1 cellular context compared by ENCODE assay signal in the genomic region with DNA sequence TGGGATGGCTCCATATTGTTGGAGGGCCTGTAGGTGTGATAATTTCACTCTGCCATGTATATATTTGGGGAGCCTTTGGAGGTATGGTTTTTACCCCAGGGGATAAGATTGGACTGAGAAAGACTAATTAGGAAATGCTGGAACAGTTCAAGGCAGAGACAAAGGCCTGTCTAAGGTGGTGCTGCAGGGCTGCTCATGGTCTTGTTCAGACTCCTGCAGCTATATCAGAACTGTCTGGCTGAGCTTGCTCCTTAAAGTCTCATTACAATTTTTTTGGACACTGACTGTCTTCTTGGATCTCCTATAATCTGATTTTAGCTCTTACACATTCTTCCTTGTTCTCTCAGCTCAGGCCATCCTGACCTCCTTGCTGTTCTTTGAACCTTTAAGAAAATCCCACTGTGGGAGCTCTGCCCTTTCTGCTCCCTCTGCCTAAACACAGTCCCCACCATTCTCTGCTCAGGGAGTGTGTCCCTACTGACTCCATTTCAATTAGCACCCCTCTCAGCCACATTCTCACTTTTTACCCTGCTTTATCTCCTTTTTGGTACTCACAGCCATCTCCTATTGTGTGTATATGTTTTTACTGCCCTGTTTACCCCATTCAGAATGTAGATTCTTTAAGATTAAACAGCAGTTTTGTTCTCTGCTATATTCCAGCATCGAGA.
TF ChIP-seq lines count a peak whose summit lies in the region.

No MANE protein-coding gene starts in this region.

TF ChIP-seq in K562, 482 proteins besides CTCF, POLR2A, EP300 and RAD21:
- TF ChIP-seq CTBP1 (IDR thresholded peaks at IDR 0.05; ENCODE audit: borderline replicate concordance) (no peak), ILF3 (IDR thresholded peaks at IDR 0.05; ENCODE audit: borderline replicate concordance) (no peak), NONO (IDR thresholded peaks at IDR 0.05; ENCODE audit: low read depth in 2 of 2, low read length in 1 of 2) (no peak), DNMT1 (IDR thresholded peaks at IDR 0.05) (no peak), MYNN (IDR thresholded peaks at IDR 0.05) (no peak), MYNN (CRISPR knock-in tag; IDR thresholded peaks at IDR 0.05) (no peak), SRF (CRISPR knock-in tag; IDR thresholded peaks at IDR 0.05) (no peak), NR2F6 (CRISPR knock-in tag; IDR thresholded peaks at IDR 0.05) (no peak), CBX3 (IDR thresholded peaks at IDR 0.05; ENCODE audit: borderline replicate concordance in 1 of 2, low read length in 2 of 2) (no peak), ZNF384 (IDR thresholded peaks at IDR 0.05; ENCODE audit: low read depth, low read length) (no peak), ZNF644 (tag; IDR thresholded peaks at IDR 0.05; ENCODE audit: low read depth) (no peak), ZNF311 (CRISPR knock-in tag; IDR thresholded peaks at IDR 0.05) (peak; percentile 51; the same call in 1 of the 2 replicates), ZSCAN32 (CRISPR knock-in tag; IDR thresholded peaks at IDR 0.05) (no peak), ZNF184 (CRISPR knock-in tag; IDR thresholded peaks at IDR 0.05) (no peak), CXXC5 (CRISPR knock-in tag; IDR thresholded peaks at IDR 0.05) (no peak), ZNF830 (CRISPR knock-in tag; IDR thresholded peaks at IDR 0.05) (no peak), DACH1 (IDR thresholded peaks at IDR 0.05; ENCODE audit: partially characterized antibody) (no peak), RNF2 (IDR thresholded peaks at IDR 0.05) (no peak), ZBTB17 (CRISPR knock-in tag; IDR thresholded peaks at IDR 0.05) (no peak), DMBX1 (CRISPR knock-in tag; IDR thresholded peaks at IDR 0.05; ENCODE audit: borderline replicate concordance) (peak; percentile 81; the same call in 1 of the 2 replicates), KLF10 (CRISPR knock-in tag; IDR thresholded peaks at IDR 0.05) (no peak), EGR1 (conservative IDR thresholded peaks at IDR 0.05) (no peak), ZNF436 (CRISPR knock-in tag; IDR thresholded peaks at IDR 0.05) (no peak), CAMTA2 (CRISPR knock-in tag; conservative IDR thresholded peaks at IDR 0.05) (no peak), CBFB (CRISPR knock-in tag; IDR thresholded peaks at IDR 0.05) (no peak), L3MBTL2 (IDR thresholded peaks at IDR 0.05) (no peak; the same call in 1 of the 2 replicates), MAZ (CRISPR knock-in tag; conservative IDR thresholded peaks at IDR 0.05 in 1 of 2, IDR thresholded peaks at IDR 0.05 in 1 of 2) (0 out of 4 replicates have a peak, but pooled peaks of 1 of the 2 experiments have one; percentile 9), HCFC1 (IDR thresholded peaks at IDR 0.05; ENCODE audit: low read depth, low read length) (no peak), ZNF175 (CRISPR knock-in tag; IDR thresholded peaks at IDR 0.05; ENCODE audit: low read depth) (0 out of 2 replicates have a peak, but pooled peaks have one; percentile 6), COPS2 (conservative IDR thresholded peaks at IDR 0.05) (no peak), ZNF239 (CRISPR knock-in tag; IDR thresholded peaks at IDR 0.05) (no peak), PPARD (CRISPR knock-in tag; IDR thresholded peaks at IDR 0.05) (no peak), RHOXF2B (CRISPR knock-in tag; conservative IDR thresholded peaks at IDR 0.05) (no peak), CBX2 (IDR thresholded peaks at IDR 0.05; ENCODE audit: insufficient read depth, low read length, poor library complexity, severe bottlenecking) (no peak), EHMT2 (IDR thresholded peaks at IDR 0.05) (no peak), PTRF (tag; IDR thresholded peaks at IDR 0.05) (0 out of 2 replicates have a peak, but pooled peaks have one; percentile 20), FOXK2 (conservative IDR thresholded peaks at IDR 0.05 in 1 of 2, IDR thresholded peaks at IDR 0.05 in 1 of 2; ENCODE audit: low read depth in 2 of 2) (no peak), LEF1 (IDR thresholded peaks at IDR 0.05) (no peak), HDAC6 (IDR thresholded peaks at IDR 0.05; ENCODE audit: low read depth, low read length) (no peak), HDGF (IDR thresholded peaks at IDR 0.05) (no peak), ZNF444 (CRISPR knock-in tag; IDR thresholded peaks at IDR 0.05) (no peak), SMAD4 (CRISPR knock-in tag; conservative IDR thresholded peaks at IDR 0.05) (peak; percentile 12), NR2C1 (IDR thresholded peaks at IDR 0.05) (no peak), NR2C1 (tag; IDR thresholded peaks at IDR 0.05) (0 out of 2 replicates have a peak, but pooled peaks have one; percentile 27), SAP30 (IDR thresholded peaks at IDR 0.05; ENCODE audit: borderline replicate concordance, insufficient read depth, low read depth, low read length, poor library complexity, severe bottlenecking) (no peak), ZNF134 (CRISPR knock-in tag; conservative IDR thresholded peaks at IDR 0.05) (no peak), GTF2E2 (tag; IDR thresholded peaks at IDR 0.05) (0 out of 2 replicates have a peak, but pooled peaks have one; percentile 24)
- TF ChIP-seq, protein P1, sequence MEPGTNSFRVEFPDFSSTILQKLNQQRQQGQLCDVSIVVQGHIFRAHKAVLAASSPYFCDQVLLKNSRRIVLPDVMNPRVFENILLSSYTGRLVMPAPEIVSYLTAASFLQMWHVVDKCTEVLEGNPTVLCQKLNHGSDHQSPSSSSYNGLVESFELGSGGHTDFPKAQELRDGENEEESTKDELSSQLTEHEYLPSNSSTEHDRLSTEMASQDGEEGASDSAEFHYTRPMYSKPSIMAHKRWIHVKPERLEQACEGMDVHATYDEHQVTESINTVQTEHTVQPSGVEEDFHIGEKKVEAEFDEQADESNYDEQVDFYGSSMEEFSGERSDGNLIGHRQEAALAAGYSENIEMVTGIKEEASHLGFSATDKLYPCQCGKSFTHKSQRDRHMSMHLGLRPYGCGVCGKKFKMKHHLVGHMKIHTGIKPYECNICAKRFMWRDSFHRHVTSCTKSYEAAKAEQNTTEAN (CRISPR knock-in tag; IDR thresholded peaks at IDR 0.05), result no peak
- TF ChIP-seq, protein P2, sequence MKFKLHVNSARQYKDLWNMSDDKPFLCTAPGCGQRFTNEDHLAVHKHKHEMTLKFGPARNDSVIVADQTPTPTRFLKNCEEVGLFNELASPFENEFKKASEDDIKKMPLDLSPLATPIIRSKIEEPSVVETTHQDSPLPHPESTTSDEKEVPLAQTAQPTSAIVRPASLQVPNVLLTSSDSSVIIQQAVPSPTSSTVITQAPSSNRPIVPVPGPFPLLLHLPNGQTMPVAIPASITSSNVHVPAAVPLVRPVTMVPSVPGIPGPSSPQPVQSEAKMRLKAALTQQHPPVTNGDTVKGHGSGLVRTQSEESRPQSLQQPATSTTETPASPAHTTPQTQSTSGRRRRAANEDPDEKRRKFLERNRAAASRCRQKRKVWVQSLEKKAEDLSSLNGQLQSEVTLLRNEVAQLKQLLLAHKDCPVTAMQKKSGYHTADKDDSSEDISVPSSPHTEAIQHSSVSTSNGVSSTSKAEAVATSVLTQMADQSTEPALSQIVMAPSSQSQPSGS (CRISPR knock-in tag; IDR thresholded peaks at IDR 0.05), result no peak
- TF ChIP-seq, protein P3, sequence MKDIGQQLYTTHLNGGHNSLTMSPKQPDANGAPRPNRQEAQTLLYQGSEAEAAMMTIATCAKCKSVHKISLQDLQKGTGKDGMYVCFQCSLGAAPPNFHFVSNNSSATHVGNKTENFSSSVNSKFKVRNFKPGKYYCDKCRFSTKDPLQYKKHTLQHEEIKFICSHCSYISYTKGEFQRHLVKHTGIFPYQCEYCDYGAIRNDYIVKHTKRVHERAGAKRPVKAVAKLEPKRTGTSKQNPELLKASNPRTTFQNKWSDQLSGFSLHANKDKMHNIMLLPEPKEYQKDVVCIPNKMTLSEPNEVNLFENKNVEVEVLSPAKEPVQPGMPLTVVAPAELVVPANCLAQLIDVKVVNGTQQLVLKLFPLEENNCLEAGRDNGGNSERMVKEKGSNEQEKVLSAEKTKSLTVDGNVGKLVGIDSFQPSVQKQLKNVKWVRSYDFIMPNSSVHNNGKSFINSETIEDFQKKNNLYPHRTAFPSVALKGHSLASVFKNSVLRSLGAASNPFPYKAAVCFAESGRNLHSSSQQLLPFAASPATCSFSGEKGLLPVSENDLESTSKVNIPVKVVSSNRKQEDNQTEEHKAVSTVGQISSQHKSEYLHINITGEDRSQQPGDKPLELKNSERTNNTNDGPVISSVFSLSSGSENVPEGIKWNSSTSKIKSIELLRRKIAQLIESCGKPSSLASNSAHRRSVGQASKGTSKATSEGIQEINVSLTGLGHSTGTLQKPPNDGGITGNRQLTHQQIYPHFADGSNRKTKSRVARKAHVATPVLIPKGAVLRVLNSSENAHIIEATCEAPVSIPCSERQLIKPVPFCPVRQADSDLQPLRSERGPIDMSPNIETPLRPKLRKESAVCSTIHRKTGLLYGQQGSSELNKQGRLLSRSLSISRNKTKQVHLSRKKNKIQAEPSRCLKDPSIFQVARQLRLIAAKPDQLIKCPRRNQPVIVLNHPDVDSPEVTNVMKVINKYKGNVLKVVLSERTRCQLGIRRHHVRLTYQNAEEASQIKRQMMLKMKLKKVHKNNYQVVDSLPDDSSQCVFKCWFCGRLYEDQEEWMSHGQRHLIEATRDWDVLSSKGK (CRISPR knock-in tag; IDR thresholded peaks at IDR 0.05), result no peak
- TF ChIP-seq, protein P4, sequence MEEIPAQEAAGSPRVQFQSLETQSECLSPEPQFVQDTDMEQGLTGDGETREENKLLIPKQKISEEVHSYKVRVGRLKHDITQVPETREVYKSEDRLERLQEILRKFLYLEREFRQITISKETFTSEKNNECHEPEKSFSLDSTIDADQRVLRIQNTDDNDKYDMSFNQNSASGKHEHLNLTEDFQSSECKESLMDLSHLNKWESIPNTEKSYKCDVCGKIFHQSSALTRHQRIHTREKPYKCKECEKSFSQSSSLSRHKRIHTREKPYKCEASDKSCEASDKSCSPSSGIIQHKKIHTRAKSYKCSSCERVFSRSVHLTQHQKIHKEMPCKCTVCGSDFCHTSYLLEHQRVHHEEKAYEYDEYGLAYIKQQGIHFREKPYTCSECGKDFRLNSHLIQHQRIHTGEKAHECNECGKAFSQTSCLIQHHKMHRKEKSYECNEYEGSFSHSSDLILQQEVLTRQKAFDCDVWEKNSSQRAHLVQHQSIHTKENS (CRISPR knock-in tag; IDR thresholded peaks at IDR 0.05), result no peak
- TF ChIP-seq, protein P5, sequence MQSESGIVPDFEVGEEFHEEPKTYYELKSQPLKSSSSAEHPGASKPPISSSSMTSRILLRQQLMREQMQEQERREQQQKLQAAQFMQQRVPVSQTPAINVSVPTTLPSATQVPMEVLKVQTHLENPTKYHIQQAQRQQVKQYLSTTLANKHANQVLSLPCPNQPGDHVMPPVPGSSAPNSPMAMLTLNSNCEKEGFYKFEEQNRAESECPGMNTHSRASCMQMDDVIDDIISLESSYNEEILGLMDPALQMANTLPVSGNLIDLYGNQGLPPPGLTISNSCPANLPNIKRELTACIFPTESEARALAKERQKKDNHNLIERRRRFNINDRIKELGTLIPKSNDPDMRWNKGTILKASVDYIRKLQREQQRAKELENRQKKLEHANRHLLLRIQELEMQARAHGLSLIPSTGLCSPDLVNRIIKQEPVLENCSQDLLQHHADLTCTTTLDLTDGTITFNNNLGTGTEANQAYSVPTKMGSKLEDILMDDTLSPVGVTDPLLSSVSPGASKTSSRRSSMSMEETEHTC (IDR thresholded peaks at IDR 0.05), result no peak
- TF ChIP-seq, protein P6, sequence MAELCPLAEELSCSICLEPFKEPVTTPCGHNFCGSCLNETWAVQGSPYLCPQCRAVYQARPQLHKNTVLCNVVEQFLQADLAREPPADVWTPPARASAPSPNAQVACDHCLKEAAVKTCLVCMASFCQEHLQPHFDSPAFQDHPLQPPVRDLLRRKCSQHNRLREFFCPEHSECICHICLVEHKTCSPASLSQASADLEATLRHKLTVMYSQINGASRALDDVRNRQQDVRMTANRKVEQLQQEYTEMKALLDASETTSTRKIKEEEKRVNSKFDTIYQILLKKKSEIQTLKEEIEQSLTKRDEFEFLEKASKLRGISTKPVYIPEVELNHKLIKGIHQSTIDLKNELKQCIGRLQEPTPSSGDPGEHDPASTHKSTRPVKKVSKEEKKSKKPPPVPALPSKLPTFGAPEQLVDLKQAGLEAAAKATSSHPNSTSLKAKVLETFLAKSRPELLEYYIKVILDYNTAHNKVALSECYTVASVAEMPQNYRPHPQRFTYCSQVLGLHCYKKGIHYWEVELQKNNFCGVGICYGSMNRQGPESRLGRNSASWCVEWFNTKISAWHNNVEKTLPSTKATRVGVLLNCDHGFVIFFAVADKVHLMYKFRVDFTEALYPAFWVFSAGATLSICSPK (IDR thresholded peaks at IDR 0.05; ENCODE audit: borderline replicate concordance), result no peak
- TF ChIP-seq, protein P7, sequence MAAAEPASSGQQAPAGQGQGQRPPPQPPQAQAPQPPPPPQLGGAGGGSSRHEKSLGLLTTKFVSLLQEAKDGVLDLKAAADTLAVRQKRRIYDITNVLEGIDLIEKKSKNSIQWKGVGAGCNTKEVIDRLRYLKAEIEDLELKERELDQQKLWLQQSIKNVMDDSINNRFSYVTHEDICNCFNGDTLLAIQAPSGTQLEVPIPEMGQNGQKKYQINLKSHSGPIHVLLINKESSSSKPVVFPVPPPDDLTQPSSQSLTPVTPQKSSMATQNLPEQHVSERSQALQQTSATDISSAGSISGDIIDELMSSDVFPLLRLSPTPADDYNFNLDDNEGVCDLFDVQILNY (CRISPR knock-in tag; IDR thresholded peaks at IDR 0.05), result no peak
- TF ChIP-seq, protein P8, sequence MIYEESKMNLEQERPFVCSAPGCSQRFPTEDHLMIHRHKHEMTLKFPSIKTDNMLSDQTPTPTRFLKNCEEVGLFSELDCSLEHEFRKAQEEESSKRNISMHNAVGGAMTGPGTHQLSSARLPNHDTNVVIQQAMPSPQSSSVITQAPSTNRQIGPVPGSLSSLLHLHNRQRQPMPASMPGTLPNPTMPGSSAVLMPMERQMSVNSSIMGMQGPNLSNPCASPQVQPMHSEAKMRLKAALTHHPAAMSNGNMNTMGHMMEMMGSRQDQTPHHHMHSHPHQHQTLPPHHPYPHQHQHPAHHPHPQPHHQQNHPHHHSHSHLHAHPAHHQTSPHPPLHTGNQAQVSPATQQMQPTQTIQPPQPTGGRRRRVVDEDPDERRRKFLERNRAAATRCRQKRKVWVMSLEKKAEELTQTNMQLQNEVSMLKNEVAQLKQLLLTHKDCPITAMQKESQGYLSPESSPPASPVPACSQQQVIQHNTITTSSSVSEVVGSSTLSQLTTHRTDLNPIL (CRISPR knock-in tag; IDR thresholded peaks at IDR 0.05), result no peak
- TF ChIP-seq, protein P9, sequence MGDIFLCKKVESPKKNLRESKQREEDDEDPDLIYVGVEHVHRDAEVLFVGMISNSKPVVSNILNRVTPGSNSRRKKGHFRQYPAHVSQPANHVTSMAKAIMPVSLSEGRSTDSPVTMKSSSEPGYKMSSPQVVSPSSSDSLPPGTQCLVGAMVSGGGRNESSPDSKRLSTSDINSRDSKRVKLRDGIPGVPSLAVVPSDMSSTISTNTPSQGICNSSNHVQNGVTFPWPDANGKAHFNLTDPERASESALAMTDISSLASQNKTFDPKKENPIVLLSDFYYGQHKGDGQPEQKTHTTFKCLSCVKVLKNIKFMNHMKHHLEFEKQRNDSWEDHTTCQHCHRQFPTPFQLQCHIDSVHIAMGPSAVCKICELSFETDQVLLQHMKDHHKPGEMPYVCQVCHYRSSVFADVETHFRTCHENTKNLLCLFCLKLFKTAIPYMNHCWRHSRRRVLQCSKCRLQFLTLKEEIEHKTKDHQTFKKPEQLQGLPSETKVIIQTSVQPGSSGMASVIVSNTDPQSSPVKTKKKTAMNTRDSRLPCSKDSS (IDR thresholded peaks at IDR 0.05; ENCODE audit: low read depth, partially characterized antibody), result no peak
